In genomic region chr16:23062524-23062923, GRCh38 we compare ENCODE assay signal across 20 cellular contexts.
"Had no signal": no experiment of that assay in that cellular context is flagged by ENCODE, and none has a peak within 500 bp of the region (broad histone marks: within the 10 kb centered on the region; RNA-seq: fewer than 3 reads in every experiment).

No MANE protein-coding gene starts in this region.

- H3K9me3 Mint-ChIP-seq: effector memory CD8-positive, alpha-beta T cell; naive thymus-derived CD8-positive, alpha-beta T cell; nephron progenitor cell; stimulated activated effector memory CD8-positive, alpha-beta T cell treated with anti-CD3 and anti-CD28 coated beads, Interleukin-12 subunit alpha, Interleukin-12 subunit beta, amount 100 ng/mL, for 72 hours; type B pancreatic cell had no signal

- DNase-seq: cortex of kidney; effector memory CD8-positive, alpha-beta T cell; erythroblast; left ventricle myocardium superior; lower lobe of right lung; naive thymus-derived CD8-positive, alpha-beta T cell; nephron progenitor cell; occipital lobe; ovary; stimulated activated CD4-positive, alpha-beta T cell treated with anti-CD3 and anti-CD28 coated beads, Interleukin-12 subunit alpha, Interleukin-12 subunit beta, amount 100 ng/mL, for 4 hours; stimulated activated CD4-positive, alpha-beta T cell treated with anti-CD3 and anti-CD28 coated beads, Interleukin-1b, Interleukin-23, amount 100 ng/mL, for 48 hours; stimulated activated CD4-positive, alpha-beta T cell treated with anti-CD3 and anti-CD28 coated beads, Interleukin-4, amount 100 ng/mL, for 1 hour; stimulated activated naive CD4-positive, alpha-beta T cell treated with Interleukin-2 at 50 U/mL for 16 hours; stomach; testis; tibial artery had no signal

- ATAC-seq: effector memory CD8-positive, alpha-beta T cell; left ventricle myocardium superior; lower lobe of right lung; naive thymus-derived CD8-positive, alpha-beta T cell; sciatic nerve; stimulated activated effector memory CD8-positive, alpha-beta T cell treated with anti-CD3 and anti-CD28 coated beads, Interleukin-12 subunit alpha, Interleukin-12 subunit beta, amount 100 ng/mL, for 72 hours had no signal

- H3K9me3 ChIP-seq: lower lobe of right lung, ovary, stomach, testis, tibial artery had no signal

- H3K27ac Mint-ChIP-seq: effector memory CD8-positive, alpha-beta T cell; naive thymus-derived CD8-positive, alpha-beta T cell; nephron progenitor cell; progenitor cell of endocrine pancreas; stimulated activated effector memory CD8-positive, alpha-beta T cell treated with anti-CD3 and anti-CD28 coated beads, Interleukin-12 subunit alpha, Interleukin-12 subunit beta, amount 100 ng/mL, for 72 hours; type B pancreatic cell had no signal

- H3K4me3 Mint-ChIP-seq: effector memory CD8-positive, alpha-beta T cell; naive thymus-derived CD8-positive, alpha-beta T cell; nephron progenitor cell; stimulated activated effector memory CD8-positive, alpha-beta T cell treated with anti-CD3 and anti-CD28 coated beads, Interleukin-12 subunit alpha, Interleukin-12 subunit beta, amount 100 ng/mL, for 72 hours; type B pancreatic cell had no signal
